ENCODE assay signal across 27 cellular contexts in the genomic region with DNA sequence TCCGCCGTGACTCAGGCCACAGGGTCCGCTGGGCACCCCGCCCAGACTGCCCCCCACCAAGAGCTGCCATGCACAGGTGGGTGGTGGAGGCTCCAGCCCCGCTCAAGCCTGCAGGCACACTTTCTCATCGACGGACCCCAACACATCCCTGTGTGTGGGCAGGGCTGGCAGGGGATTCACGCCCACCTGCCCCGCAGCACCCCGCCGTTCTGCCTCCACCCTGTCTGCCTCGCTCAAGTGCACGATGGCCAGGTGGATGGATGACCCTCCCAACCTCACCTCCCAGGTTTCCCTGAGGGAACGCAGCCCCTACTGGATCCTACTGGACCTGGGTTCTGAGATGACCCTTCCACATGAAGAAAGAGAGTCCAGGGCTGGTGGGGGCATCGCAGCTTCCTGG. TPM values are rescaled to one million over a fixed set of nuclear protein-coding genes. Genes with fewer than 3 reads are reported as not detected.
"Had no signal": no experiment of that assay in that cellular context is flagged by ENCODE, and none has a peak within 500 bp of the region (broad histone marks: within the 10 kb centered on the region; RNA-seq: fewer than 3 reads in every experiment).

No MANE protein-coding gene starts in this region.

- H3K27me3 ChIP-seq: ovary, right lobe of liver, vagina had no signal

- H3K4me3 ChIP-seq: left lung, ovary, psoas muscle, right lobe of liver, skin epidermis, stomach, transverse colon, vagina had no signal

- H3K36me3 Mint-ChIP-seq: activated naive CD4-positive, alpha-beta T cell treated with anti-CD3 and anti-CD28 coated beads, Interleukin-2, amount 10 ng/mL, durations not matched to agents 7 days and 5 days; brain; memory B cell; stimulated activated memory B cell treated with anti-CD40 and anti-IgM and Interleukin-4, amounts not matched to agents 10 μg/mL and 1 μg/mL and 100 μg/mL, for 72 hours; WTC11 had no signal

- H3K9me3 ChIP-seq: left lung, ovary, psoas muscle, right lobe of liver, stomach, transverse colon, vagina had no signal

- H3K4me3 Mint-ChIP-seq: activated CD4-positive, alpha-beta memory T cell treated with anti-CD3 and anti-CD28 coated beads, Interleukin-2, amount 10 ng/mL, durations not matched to agents 7 days and 5 days; activated naive CD4-positive, alpha-beta T cell treated with anti-CD3 and anti-CD28 coated beads, Interleukin-2, amount 10 ng/mL, durations not matched to agents 7 days and 5 days; memory B cell; nephron progenitor cell; stimulated activated memory B cell treated with anti-CD40 and anti-IgM and Interleukin-4, amounts not matched to agents 10 μg/mL and 1 μg/mL and 100 μg/mL, for 72 hours; WTC11 had no signal

- H3K27ac ChIP-seq: left lung, psoas muscle, right lobe of liver, skin epidermis, stomach, transverse colon, vagina had no signal

- H3K27me3 Mint-ChIP-seq: activated CD4-positive, alpha-beta memory T cell treated with anti-CD3 and anti-CD28 coated beads, Interleukin-2, amount 10 ng/mL, durations not matched to agents 7 days and 5 days; brain had no signal

- H3K36me3 ChIP-seq: left lung, ovary, right lobe of liver, stomach, transverse colon, vagina had no signal

- H3K4me1 Mint-ChIP-seq: activated CD4-positive, alpha-beta memory T cell treated with anti-CD3 and anti-CD28 coated beads, Interleukin-2, amount 10 ng/mL, durations not matched to agents 7 days and 5 days; activated naive CD4-positive, alpha-beta T cell treated with anti-CD3 and anti-CD28 coated beads, Interleukin-2, amount 10 ng/mL, durations not matched to agents 7 days and 5 days; memory B cell; stimulated activated memory B cell treated with anti-CD40 and anti-IgM and Interleukin-4, amounts not matched to agents 10 μg/mL and 1 μg/mL and 100 μg/mL, for 72 hours had no signal

- H3K27ac Mint-ChIP-seq: activated CD4-positive, alpha-beta memory T cell treated with anti-CD3 and anti-CD28 coated beads, Interleukin-2, amount 10 ng/mL, durations not matched to agents 7 days and 5 days; activated naive CD4-positive, alpha-beta T cell treated with anti-CD3 and anti-CD28 coated beads, Interleukin-2, amount 10 ng/mL, durations not matched to agents 7 days and 5 days; memory B cell; stimulated activated memory B cell treated with anti-CD40 and anti-IgM and Interleukin-4, amounts not matched to agents 10 μg/mL and 1 μg/mL and 100 μg/mL, for 72 hours; WTC11 had no signal

- H3K4me1 ChIP-seq: left lung, psoas muscle, right lobe of liver had no signal

- DNase-seq: activated CD4-positive, alpha-beta memory T cell treated with anti-CD3 and anti-CD28 coated beads, Interleukin-2, amount 10 ng/mL, durations not matched to agents 7 days and 5 days; activated CD4-positive, alpha-beta T cell treated with anti-CD3 and anti-CD28 coated beads for 48 hours; activated effector memory CD4-positive, alpha-beta T cell treated with anti-CD3 and anti-CD28 coated beads, Interleukin-2, amount 50 U/mL, for 16 hours; activated naive CD4-positive, alpha-beta T cell treated with anti-CD3 and anti-CD28 coated beads, Interleukin-2, amount 10 ng/mL, durations not matched to agents 7 days and 5 days; caudate nucleus; dermis blood vessel endothelial cell; effector memory CD4-positive, alpha-beta T cell; foreskin melanocyte; hippocampal formation; kidney glomerular epithelial cell; left lung; nephron progenitor cell; stimulated activated CD4-positive, alpha-beta T cell treated with anti-CD3 and anti-CD28 coated beads, Interleukin-15, amount 100 ng/mL, for 24 hours; stomach; T-helper 9 cell; transverse colon had no signal

- H3K9me3 Mint-ChIP-seq: activated CD4-positive, alpha-beta memory T cell treated with anti-CD3 and anti-CD28 coated beads, Interleukin-2, amount 10 ng/mL, durations not matched to agents 7 days and 5 days; activated naive CD4-positive, alpha-beta T cell treated with anti-CD3 and anti-CD28 coated beads, Interleukin-2, amount 10 ng/mL, durations not matched to agents 7 days and 5 days; brain; memory B cell; nephron progenitor cell; stimulated activated memory B cell treated with anti-CD40 and anti-IgM and Interleukin-4, amounts not matched to agents 10 μg/mL and 1 μg/mL and 100 μg/mL, for 72 hours; WTC11 had no signal

- ATAC-seq: psoas muscle; stimulated activated memory B cell treated with anti-CD40 and anti-IgM and Interleukin-4, amounts not matched to agents 10 μg/mL and 1 μg/mL and 100 μg/mL, for 72 hours had no signal

RNA-seq across cellular contexts. Expression of gene FCN1, which starts 26.1 kb away (rescaled TPM):
- total RNA-seq: activated CD4-positive, alpha-beta memory T cell treated with anti-CD3 and anti-CD28 coated beads, Interleukin-2, amount 10 ng/mL, durations not matched to agents 7 days and 5 days; dermis blood vessel endothelial cell; endothelial cell of umbilical vein; T-helper 1 cell treated with Interleukin-12 subunit alpha and Interleukin-12 subunit beta and Interleukin-4 antibody, amounts not matched to agents 30 ng/mL and 1 ng/mL, for 36 hours; WTC11 had no signal
- polyA plus RNA-seq: endothelial cell of umbilical vein had no signal
